Comparison of ENCODE assay signal across 13 cellular contexts in genomic region chr9:80359941-80360881, GRCh38.
DNase-seq lines count a peak whose midpoint lies in the region; ATAC-seq and TF ChIP-seq lines count a peak whose summit lies in the region.
"Had no signal": no experiment of that assay in that cellular context is flagged by ENCODE, and none has a peak within 500 bp of the region (broad histone marks: within the 10 kb centered on the region; RNA-seq: fewer than 3 reads in every experiment).

No MANE protein-coding gene starts in this region.

- H3K36me3 ChIP-seq in lower lobe of right lung (no peaks in the 10 kb centered on the region), esophagus muscularis mucosa (no peaks in the 10 kb centered on the region)

- WGBS in esophagus muscularis mucosa, result 96% methylated on average over 30 of the region's 35 CpGs

- no peaks in the 10 kb centered on the region for H3K36me3 Mint-ChIP-seq in stimulated activated effector memory CD8-positive, alpha-beta T cell treated with anti-CD3 and anti-CD28 coated beads, Interleukin-12 subunit alpha, Interleukin-12 subunit beta, amount 100 ng/mL, for 72 hours
- H3K36me3 Mint-ChIP-seq: CD14-positive monocyte; CD8-positive, alpha-beta T cell had no signal

- no peak for TF ChIP-seq CTCF in lower lobe of right lung (IDR thresholded peaks at IDR 0.05)
- TF ChIP-seq CTCF in esophagus muscularis mucosa (IDR thresholded peaks at IDR 0.05), result no peak

- H3K4me1 ChIP-seq in lower lobe of right lung, result no peaks in the 10 kb centered on the region
- H3K4me1 ChIP-seq in esophagus muscularis mucosa, result no peaks in the 10 kb centered on the region

- H3K9me3 Mint-ChIP-seq in stimulated activated effector memory CD8-positive, alpha-beta T cell treated with anti-CD3 and anti-CD28 coated beads, Interleukin-12 subunit alpha, Interleukin-12 subunit beta, amount 100 ng/mL, for 72 hours, result peaks cover 18% of the 10 kb centered on the region
- H3K9me3 Mint-ChIP-seq: CD8-positive, alpha-beta T cell had no signal

- H3K27me3 ChIP-seq in lower lobe of right lung (ENCODE audit: low read depth) (no peaks in the 10 kb centered on the region), esophagus muscularis mucosa (no peaks in the 10 kb centered on the region)

- TF ChIP-seq EP300 in esophagus muscularis mucosa (IDR thresholded peaks at IDR 0.05), result no peak

- no peak overlapping the region for H3K4me3 Mint-ChIP-seq in stimulated activated effector memory CD8-positive, alpha-beta T cell treated with anti-CD3 and anti-CD28 coated beads, Interleukin-12 subunit alpha, Interleukin-12 subunit beta, amount 100 ng/mL, for 72 hours
- H3K4me3 Mint-ChIP-seq: CD14-positive monocyte; CD8-positive, alpha-beta T cell had no signal

- no peak overlapping the region for H3K27ac Mint-ChIP-seq in stimulated activated effector memory CD8-positive, alpha-beta T cell treated with anti-CD3 and anti-CD28 coated beads, Interleukin-12 subunit alpha, Interleukin-12 subunit beta, amount 100 ng/mL, for 72 hours
- H3K27ac Mint-ChIP-seq: CD14-positive monocyte; CD8-positive, alpha-beta T cell had no signal

- H3K9me3 ChIP-seq in lower lobe of right lung, result no peaks in the 10 kb centered on the region
- H3K9me3 ChIP-seq in esophagus muscularis mucosa, result peaks cover 0 to under 1% (median 0%) of the 10 kb centered on the region in 4 donors

- no peaks in the 10 kb centered on the region for H3K4me1 Mint-ChIP-seq in stimulated activated effector memory CD8-positive, alpha-beta T cell treated with anti-CD3 and anti-CD28 coated beads, Interleukin-12 subunit alpha, Interleukin-12 subunit beta, amount 100 ng/mL, for 72 hours
- H3K4me1 Mint-ChIP-seq: CD14-positive monocyte had no signal

- ATAC-seq in Right ventricle myocardium inferior (no peak), Right ventricle myocardium superior (ENCODE audit: poor library complexity) (no peak), lower lobe of right lung (peak; percentile 11 to 29)
- peak; percentile 43 for ATAC-seq in stimulated activated effector memory CD8-positive, alpha-beta T cell treated with anti-CD3 and anti-CD28 coated beads, Interleukin-12 subunit alpha, Interleukin-12 subunit beta, amount 100 ng/mL, for 72 hours
- ATAC-seq: CD8-positive, alpha-beta T cell; HCT116 had no signal

- no peak overlapping the region for H3K27ac ChIP-seq in lower lobe of right lung
- no peak overlapping the region for H3K27ac ChIP-seq in esophagus muscularis mucosa (replicated peaks in 1 of 4)
- H3K27ac ChIP-seq: 22Rv1 had no signal

- H3K4me3 ChIP-seq in lower lobe of right lung, result no peak overlapping the region
- H3K4me3 ChIP-seq in esophagus muscularis mucosa, result no peak overlapping the region

- DNase-seq in Right ventricle myocardium inferior (ENCODE audit: missing footprints) (peak; percentile 56), Right ventricle myocardium superior (no peak), lower lobe of right lung (no peak), NCI-H1048 (lab: John Stamatoyannopoulos, UW) (no peak), NCI-H82 treated with DMSO at 0.1 percent for 48 hours (lab: John Stamatoyannopoulos, UW; ENCODE audit: unreplicated experiment) (no peak), esophagus muscularis mucosa (ENCODE audit: extremely low spot score) (no peak)
- no peak for DNase-seq in stimulated activated effector memory CD8-positive, alpha-beta T cell treated with anti-CD3 and anti-CD28 coated beads, Interleukin-12 subunit alpha, Interleukin-12 subunit beta, amount 100 ng/mL, for 72 hours (ENCODE audit: low spot score in 2 of 2)
- DNase-seq: CD8-positive, alpha-beta T cell; COR-L47; DMS53 had no signal

- intact Hi-C loops in Right ventricle myocardium inferior (cut with DNase I) (no loop called here), Right ventricle myocardium superior (cut with DNase I) (no loop called here), lower lobe of right lung (cut with DNase I) (no loop called here), esophagus muscularis mucosa (cut with DNase I) (no loop called here)

- no peak for TF ChIP-seq POLR2A in esophagus muscularis mucosa (IDR thresholded peaks at IDR 0.05; ENCODE audit: low read depth)

Comparison
In these comparisons a context has a peak if more than half of its experiments do, and no peak if none do; other contexts are left out.
1. ATAC-seq: peak in lower lobe of right lung (2 of 2) and stimulated activated effector memory CD8-positive, alpha-beta T cell treated with anti-CD3 and anti-CD28 coated beads, Interleukin-12 subunit alpha, Interleukin-12 subunit beta, amount 100 ng/mL, for 72 hours (single experiment); none in Right ventricle myocardium inferior (single experiment) and Right ventricle myocardium superior (single experiment).